Comparison of ENCODE assay signal across 10 cellular contexts in genomic region chr10:101682172-101682825, GRCh38. TPM values are rescaled to one million over a fixed set of nuclear protein-coding genes. Genes with fewer than 3 reads are reported as not detected.
A peak's percentile ranks its signal among the peaks of the same experiment; 100 is the strongest.
DNase-seq lines count a peak whose midpoint lies in the region; ATAC-seq, FAIRE-seq and TF ChIP-seq lines count a peak whose summit lies in the region.
"Had no signal": no experiment of that assay in that cellular context is flagged by ENCODE, and none has a peak within 500 bp of the region (broad histone marks: within the 10 kb centered on the region; RNA-seq: fewer than 3 reads in every experiment).

No MANE protein-coding gene starts in this region.

- H3K9me3 ChIP-seq in GM23248 (ENCODE audit: low read depth) (no peaks in the 10 kb centered on the region), small intestine (ENCODE audit: control insufficient read depth, low read depth) (no peaks in the 10 kb centered on the region)

- peaks cover 3% of the 10 kb centered on the region for H3K36me3 Mint-ChIP-seq in WTC11
- H3K36me3 Mint-ChIP-seq in activated CD4-positive, alpha-beta memory T cell treated with anti-CD3 and anti-CD28 coated beads, Interleukin-2, amount 10 ng/mL, durations not matched to agents 7 days and 5 days (ENCODE audit: low read depth), result peaks cover 25% of the 10 kb centered on the region

- H4K20me1 ChIP-seq in GM23248 (ENCODE audit: insufficient read depth), result peaks cover 3% of the 10 kb centered on the region; the same call in 1 of the 2 replicates

- no peak for TF ChIP-seq CTCF in WTC11 (IDR thresholded peaks at IDR 0.05)

- H3K36me3 ChIP-seq in GM23248 (ENCODE audit: low read depth) (no peaks in the 10 kb centered on the region), small intestine (ENCODE audit: control insufficient read depth in 2 of 2, insufficient read depth in 2 of 2, low read length in 2 of 2) (peaks cover 0 to 4% of the 10 kb centered on the region in 2 donors)

- in situ Hi-C loops in GM23248 (cut with MboI), result no loop called here

- peak; percentile 92 for FAIRE-seq in islet of Langerhans (lab: Jason Lieb, UNC)
- FAIRE-seq in small intestine (lab: Jason Lieb, UNC), result no peak

- H3K4me1 Mint-ChIP-seq in WTC11, result peaks cover 22% of the 10 kb centered on the region
- peaks cover 10% of the 10 kb centered on the region for H3K4me1 Mint-ChIP-seq in activated CD4-positive, alpha-beta memory T cell treated with anti-CD3 and anti-CD28 coated beads, Interleukin-2, amount 10 ng/mL, durations not matched to agents 7 days and 5 days

- H3K4me3 ChIP-seq in GM23248 (peak overlapping the region; percentile 46), small intestine (ENCODE audit: low read depth in 1 of 2, low read length in 2 of 2) (no peak overlapping the region)

- H3K4me3 Mint-ChIP-seq in WTC11, result no peak overlapping the region
- H3K4me3 Mint-ChIP-seq in activated CD4-positive, alpha-beta memory T cell treated with anti-CD3 and anti-CD28 coated beads, Interleukin-2, amount 10 ng/mL, durations not matched to agents 7 days and 5 days, result no peak overlapping the region

- peaks cover 6% of the 10 kb centered on the region for H3K9me3 Mint-ChIP-seq in WTC11
- H3K9me3 Mint-ChIP-seq in activated CD4-positive, alpha-beta memory T cell treated with anti-CD3 and anti-CD28 coated beads, Interleukin-2, amount 10 ng/mL, durations not matched to agents 7 days and 5 days, result no peaks in the 10 kb centered on the region

- H3K27ac ChIP-seq in GM23248, result no peak overlapping the region
- H3K27ac ChIP-seq in small intestine (ENCODE audit: low read depth in 1 of 2, low read length in 1 of 2), result peak overlapping the region in 1 of 2 donors; percentile 54

- peaks cover 14% of the 10 kb centered on the region; the same call in 1 of the 2 replicates for H3F3A ChIP-seq in GM23248 (ENCODE audit: insufficient read depth)

- H3K4me1 ChIP-seq in GM23248 (ENCODE audit: insufficient read depth), result peaks cover 22% of the 10 kb centered on the region
- peaks cover 3 to 8% of the 10 kb centered on the region in 2 donors for H3K4me1 ChIP-seq in small intestine (ENCODE audit: control insufficient read depth in 2 of 2, insufficient read depth in 1 of 2, low read depth in 1 of 2, low read length in 1 of 2)

- no peaks in the 10 kb centered on the region for H3K9me2 ChIP-seq in GM23248 (ENCODE audit: insufficient read depth)

- peaks cover 75% of the 10 kb centered on the region for H3K79me2 ChIP-seq in GM23248 (ENCODE audit: insufficient read depth)

- peak overlapping the region; percentile 23; the same call in 1 of the 2 replicates for H3K27ac Mint-ChIP-seq in WTC11
- no peak overlapping the region for H3K27ac Mint-ChIP-seq in activated CD4-positive, alpha-beta memory T cell treated with anti-CD3 and anti-CD28 coated beads, Interleukin-2, amount 10 ng/mL, durations not matched to agents 7 days and 5 days

- H2AFZ ChIP-seq in GM23248, result peak overlapping the region; percentile 30; the same call in 1 of the 2 replicates

- ATAC-seq in WTC11 (no peak), GM21619 (IDR thresholded peaks at IDR 0.05; ENCODE audit: unreplicated experiment) (no peak), GM21447 (IDR thresholded peaks at IDR 0.05; ENCODE audit: unreplicated experiment) (no peak)

- H3K4me2 ChIP-seq in GM23248 (ENCODE audit: unreplicated experiment), result peak overlapping the region; percentile 46

- CTCF ChIA-PET in WTC11 (lab: Charles Lee), result interaction anchor here (1.4 to 2.5 kb wide), 2 partner anchors 67 to 80 kb away, joined by 3 to 6 read pairs; no protein-coding TSS in a partner anchor
- CTCF ChIA-PET in activated CD4-positive, alpha-beta memory T cell treated with anti-CD3 and anti-CD28 coated beads, Interleukin-2, amount 10 ng/mL, durations not matched to agents 7 days and 5 days (lab: Charles Lee), result interaction anchor here (1.1 kb wide), 1 partner anchor 80 kb away, joined by 4 read pairs; no protein-coding TSS in a partner anchor

- no peaks in the 10 kb centered on the region for H3K27me3 ChIP-seq in GM23248 (replicated peaks; ENCODE audit: insufficient read depth)
- H3K27me3 ChIP-seq in small intestine (ENCODE audit: control insufficient read depth in 2 of 2, insufficient read depth in 2 of 2, low read length in 2 of 2), result no peaks in the 10 kb centered on the region

- 10 to 15% methylated on average over 2 of the region's 2 CpGs for WGBS in GM23248 (ENCODE audit: low coverage in 1 of 2, low lambda C conversion rate in 2 of 2, missing lambda C conversion rate in 2 of 2), 2 experiments
- 8 to 19% (median 9%) methylated on average over 2 of the region's 2 CpGs for WGBS in small intestine, 3 donors

- peak overlapping the region; percentile 38 for H3K9ac ChIP-seq in GM23248

- H3K27me3 Mint-ChIP-seq in WTC11 (ENCODE audit: low read depth), result no peaks in the 10 kb centered on the region
- H3K27me3 Mint-ChIP-seq in activated CD4-positive, alpha-beta memory T cell treated with anti-CD3 and anti-CD28 coated beads, Interleukin-2, amount 10 ng/mL, durations not matched to agents 7 days and 5 days, result no peaks in the 10 kb centered on the region

- POLR2A ChIA-PET in WTC11 (lab: Charles Lee), result no interaction called here
- POLR2A ChIA-PET in activated CD4-positive, alpha-beta memory T cell treated with anti-CD3 and anti-CD28 coated beads, Interleukin-2, amount 10 ng/mL, durations not matched to agents 7 days and 5 days (lab: Charles Lee), result interaction anchor here (1.3 to 3.8 kb wide), 2 partner anchors 12 to 22 kb away, joined by 3 to 16 read pairs; partner anchors contain the start of gene FBXW4

- DNase-seq in GM23248 (peak; percentile 33), WTC11 (ENCODE audit: low spot score) (no peak), small intestine (peak; percentile 51), NCI-H1436 treated with DMSO at 0.1 percent for 48 hours (lab: John Stamatoyannopoulos, UW) (no peak)
- DNase-seq in activated CD4-positive, alpha-beta memory T cell treated with anti-CD3 and anti-CD28 coated beads, Interleukin-2, amount 10 ng/mL, durations not matched to agents 7 days and 5 days, result no peak
- DNase-seq: NCI-H345; stimulated activated CD4-positive, alpha-beta T cell treated with anti-CD3 and anti-CD28 coated beads, Interleukin-1b, Interleukin-23, amount 100 ng/mL, for 48 hours had no signal

TF ChIP-seq in WTC11, 78 proteins besides CTCF, POLR2A, EP300 and RAD21 (continues in another document):
- TF ChIP-seq E2F5 (CRISPR knock-in tag; IDR thresholded peaks at IDR 0.05) (no peak), ATF6 (CRISPR knock-in tag; IDR thresholded peaks at IDR 0.05) (no peak), ZNF671 (CRISPR knock-in tag; IDR thresholded peaks at IDR 0.05) (no peak), NR3C1 (CRISPR knock-in tag; conservative IDR thresholded peaks at IDR 0.05; ENCODE audit: low read depth) (no peak), MXD4 (CRISPR knock-in tag; IDR thresholded peaks at IDR 0.05; ENCODE audit: borderline replicate concordance) (no peak), PRRX2 (CRISPR knock-in tag; IDR thresholded peaks at IDR 0.05) (no peak), FOXJ3 (CRISPR knock-in tag; IDR thresholded peaks at IDR 0.05; ENCODE audit: borderline replicate concordance) (no peak), NR1H2 (CRISPR knock-in tag; IDR thresholded peaks at IDR 0.05) (no peak), GTF2I (CRISPR knock-in tag; conservative IDR thresholded peaks at IDR 0.05) (no peak), USF2 (CRISPR knock-in tag; IDR thresholded peaks at IDR 0.05) (no peak)

RNA-seq across cellular contexts. Expression of gene FBXW4, which starts 12.7 kb away (rescaled TPM):
- 18.7 and 26.8 TPM in 2 replicates for total RNA-seq in GM23248 (2014; rRNA removed; shearing (Covaris generic))
- polyA plus RNA-seq in GM23248 (2016; fragmentation: Nextera tagmentation; extraction: Ambion mirVana) (3.5 and 4.6 TPM in 2 replicates), small intestine (10 to 100 TPM; 27.1 to 37.8 (median 33.0) TPM)
- 45.3 to 47.9 TPM (median 46.3 TPM) in 3 replicates for total RNA-seq in WTC11 (2021)
- total RNA-seq in activated CD4-positive, alpha-beta memory T cell treated with anti-CD3 and anti-CD28 coated beads, Interleukin-2, amount 10 ng/mL, durations not matched to agents 7 days and 5 days, result 10 to 100 TPM; 36.8 to 37.3 TPM

Comparison
In these comparisons a context has a peak if more than half of its experiments do, and no peak if none do; other contexts are left out.
1. DNase-seq: peak in GM23248 (single experiment) and small intestine (single experiment); none in WTC11 (single experiment), NCI-H1436 treated with DMSO at 0.1 percent for 48 hours (single experiment) and activated CD4-positive, alpha-beta memory T cell treated with anti-CD3 and anti-CD28 coated beads, Interleukin-2, amount 10 ng/mL, durations not matched to agents 7 days and 5 days (single experiment).